In the genomic region with DNA sequence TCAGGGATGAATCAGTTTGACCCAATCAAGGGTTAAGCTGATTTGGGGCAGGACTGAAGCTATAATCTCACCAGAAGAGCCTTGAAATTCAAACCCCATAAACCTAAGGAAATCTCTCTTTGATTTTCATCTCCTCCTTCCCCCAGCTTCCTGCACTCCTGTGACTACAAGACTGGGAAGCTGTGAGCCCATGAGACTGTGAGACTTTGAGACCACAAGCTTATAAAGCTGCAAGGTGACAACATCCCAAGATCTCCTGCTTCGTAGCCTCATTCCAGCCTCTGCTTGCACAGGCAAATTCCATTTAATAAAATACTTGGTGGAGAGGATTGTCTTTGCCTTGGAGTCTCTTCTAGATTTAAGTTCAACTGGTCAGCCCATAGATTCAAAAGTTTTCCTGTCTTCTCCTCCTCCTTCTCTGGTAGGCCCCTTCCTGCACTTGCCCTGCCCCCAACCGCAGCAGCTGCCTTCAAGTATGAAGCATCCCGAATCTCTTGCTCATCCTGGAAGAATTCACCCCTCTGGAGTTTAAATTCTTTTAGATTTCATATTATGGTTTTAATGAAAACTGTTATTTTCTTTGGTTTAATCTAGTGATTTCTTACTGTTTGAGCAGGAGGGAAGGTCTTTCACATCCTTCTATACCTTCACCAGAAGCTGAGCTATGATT, we compare ENCODE assay signal across 1 cellular context.
TF ChIP-seq lines count a peak whose summit lies in the region.

No MANE protein-coding gene starts in this region.

TF ChIP-seq in IMR-90, 13 proteins besides CTCF, POLR2A, EP300 and RAD21:
- TF ChIP-seq ELK1 (IDR thresholded peaks at IDR 0.05; ENCODE audit: borderline replicate concordance, low read depth, low read length) (no peak), FOS (IDR thresholded peaks at IDR 0.05; ENCODE audit: low read depth, low read length) (0 out of 2 replicates have a peak, but pooled peaks have one; percentile 21)
